Comparison of ENCODE assay signal across 11 cellular contexts in genomic region chr1:153669606-153670005, GRCh38. TPM values are rescaled to one million over a fixed set of nuclear protein-coding genes. Genes with fewer than 3 reads are reported as not detected.
A peak's percentile ranks its signal among the peaks of the same experiment; 100 is the strongest.
DNase-seq lines count a peak whose midpoint lies in the region; ATAC-seq and TF ChIP-seq lines count a peak whose summit lies in the region.
"Had no signal": no experiment of that assay in that cellular context is flagged by ENCODE, and none has a peak within 500 bp of the region (broad histone marks: within the 10 kb centered on the region; RNA-seq: fewer than 3 reads in every experiment).

No MANE protein-coding gene starts in this region.

- H3K9me3 Mint-ChIP-seq in glutamatergic neuron (ENCODE audit: unreplicated experiment), result peaks cover 8% of the 10 kb centered on the region

- no peak for TF ChIP-seq POLR2A in heart left ventricle (IDR thresholded peaks at IDR 0.05)
- TF ChIP-seq POLR2A in vagina (IDR thresholded peaks at IDR 0.05), result no peak

- no peak overlapping the region for H2BK12ac ChIP-seq in mesenchymal stem cell (ENCODE audit: low read length in 2 of 2)

- peaks cover 45% of the 10 kb centered on the region for H3K79me2 ChIP-seq in mammary epithelial cell (ENCODE audit: insufficient read depth, low read length)

- peak overlapping the region; percentile 49 to 93 (median 82) for H3K4me3 ChIP-seq in heart left ventricle
- H3K4me3 ChIP-seq in mammary epithelial cell (replicated peaks in 1 of 3; ENCODE audit: insufficient read depth in 1 of 3, low read depth in 2 of 3, low read length in 3 of 3), result peak overlapping the region; percentile 66 to 96 (median 82)
- H3K4me3 ChIP-seq in mesenchymal stem cell (ENCODE audit: insufficient read depth in 1 of 2, low read depth in 1 of 2, low read length in 2 of 2), result peak overlapping the region in 1 of 2 experiments; percentile 99
- peak overlapping the region; percentile 84 to 85 for H3K4me3 ChIP-seq in vagina

- H3K4me1 ChIP-seq in heart left ventricle (peaks cover 6 to 26% (median 14%) of the 10 kb centered on the region in 12 donors), mammary epithelial cell (ENCODE audit: insufficient read depth, low read length) (peaks cover 15% of the 10 kb centered on the region), mesenchymal stem cell (ENCODE audit: control insufficient read depth, insufficient read depth, low read depth, low read length) (peaks cover 4% of the 10 kb centered on the region), vagina (peaks cover 28% of the 10 kb centered on the region)

- H3K4me2 ChIP-seq in mammary epithelial cell (ENCODE audit: insufficient read depth, low read depth, low read length) (peak overlapping the region; percentile 90), mesenchymal stem cell (ENCODE audit: low read length, poor library complexity, severe bottlenecking) (peak overlapping the region; percentile 95)

- in situ Hi-C loops in mammary epithelial cell (cut with MboI; ENCODE audit: low sequenced_read_pairs in 2 of 2), result loop anchor here in 1 of 2 donors (5.0 kb wide), 1 partner anchor 308 kb away; the partner anchor contains the start of gene JTB

- H3K23ac ChIP-seq in mesenchymal stem cell (ENCODE audit: low read length in 2 of 2), result no peak overlapping the region

- H4K8ac ChIP-seq in mesenchymal stem cell (ENCODE audit: low read length), result no peak overlapping the region

- H3K9me3 ChIP-seq in heart left ventricle (no peaks in the 10 kb centered on the region), mammary epithelial cell (replicated peaks; ENCODE audit: insufficient read depth, low read length) (no peaks in the 10 kb centered on the region), mesenchymal stem cell (ENCODE audit: control insufficient read depth, low read length) (no peaks in the 10 kb centered on the region), vagina (no peaks in the 10 kb centered on the region)

- no peak overlapping the region for H3K27ac Mint-ChIP-seq in glutamatergic neuron (ENCODE audit: unreplicated experiment)
- H3K27ac Mint-ChIP-seq: activated naive CD8-positive, alpha-beta T cell had no signal

- no peak overlapping the region for H3K4ac ChIP-seq in mesenchymal stem cell (ENCODE audit: low read depth in 1 of 2, low read length in 2 of 2)

- H2AK5ac ChIP-seq in mesenchymal stem cell (ENCODE audit: low read length, severe bottlenecking), result no peak overlapping the region

- no peaks in the 10 kb centered on the region for H4K20me1 ChIP-seq in mammary epithelial cell (ENCODE audit: insufficient read depth, low read length)

- no peak for TF ChIP-seq CTCF in heart left ventricle (IDR thresholded peaks at IDR 0.05)
- no peak for TF ChIP-seq CTCF in mammary epithelial cell (conservative IDR thresholded peaks at IDR 0.05 in 1 of 2, IDR thresholded peaks at IDR 0.05 in 1 of 2; ENCODE audit: extremely low read depth in 1 of 2, insufficient read depth in 1 of 2, low read depth in 1 of 2, low read length in 2 of 2)
- no peak for TF ChIP-seq CTCF in vagina (IDR thresholded peaks at IDR 0.05)
- no peak for TF ChIP-seq CTCF in glutamatergic neuron (IDR thresholded peaks at IDR 0.05; ENCODE audit: partially characterized antibody, unreplicated experiment)

- H2BK5ac ChIP-seq in mesenchymal stem cell (ENCODE audit: low read depth, low read length, poor library complexity, severe bottlenecking), result no peak overlapping the region

- dilution Hi-C loops in mammary epithelial cell (cut with HindIII; ENCODE audit: low sequenced_read_pairs), result no loop called here

- H3K27me3 ChIP-seq in heart left ventricle (no peaks in the 10 kb centered on the region), mammary epithelial cell (ENCODE audit: insufficient read depth, low read length) (no peaks in the 10 kb centered on the region), mesenchymal stem cell (ENCODE audit: control insufficient read depth in 1 of 2, insufficient read depth in 1 of 2, low read length in 2 of 2) (no peaks in the 10 kb centered on the region), vagina (no peaks in the 10 kb centered on the region)

- peaks cover 12% of the 10 kb centered on the region for H3K79me1 ChIP-seq in mesenchymal stem cell (replicated peaks; ENCODE audit: low read length, poor library complexity, severe bottlenecking)

- ATAC-seq in heart left ventricle (no peak), left ventricle myocardium superior (no peak)

- 74 to 79% (median 75%) methylated on average over 6 of the region's 6 CpGs for WGBS in heart left ventricle, 4 donors
- whole genome bisulfite sequencing in mammary epithelial cell (ENCODE audit: low coverage, missing lambda C conversion rate), result 48% methylated on average over 6 of the region's 6 CpGs
- 89% methylated on average over 6 of the region's 6 CpGs for WGBS in mesenchymal stem cell

- intact Hi-C loops in heart left ventricle (cut with DNase I) (loop anchor here in 9 of 10 donors (2.0 to 10.0 kb wide), 10 partner anchors 37 to 318 kb away; partner anchors contain the start of genes CHTOP (in 4 of the 9), RAB13 (in 3 of the 9), GATAD2B (in 1 of the 9) and S100A1 (in 1 of the 9)), left ventricle myocardium superior (cut with micrococcal nuclease) (no loop called here), mammary epithelial cell (cut with micrococcal nuclease) (loop anchor here (2.0 to 10.0 kb wide), 4 partner anchors 43 to 655 kb away; partner anchors contain the start of genes AQP10, ATP8B2 and S100A13), vagina (cut with DNase I) (loop anchor here (10.0 kb wide), 1 partner anchor 285 kb away; the partner anchor contains the start of gene CRTC2)

- DNase-seq in heart left ventricle (no peak), left ventricle myocardium superior (no peak), mammary epithelial cell (no peak), mesenchymal stem cell (no peak), vagina (ENCODE audit: extremely low spot score in 2 of 2) (no peak), GM19238 (ENCODE audit: insufficient read length, low spot score) (no peak), HT-29 (ENCODE audit: low spot score) (no peak), glutamatergic neuron (no peak)
- DNase-seq: AML-193 had no signal

- CTCF ChIA-PET in mammary epithelial cell (lab: Charles Lee; ENCODE audit: low non-redundant PET), result no interaction called here

- no peak overlapping the region for H2AFZ ChIP-seq in mammary epithelial cell (ENCODE audit: low read depth, low read length)
- no peak overlapping the region for H2AFZ ChIP-seq in mesenchymal stem cell (ENCODE audit: low read depth, low read length)

- H3K9ac ChIP-seq in mammary epithelial cell (ENCODE audit: insufficient read depth, low read length), result peak overlapping the region; percentile 90
- H3K9ac ChIP-seq in mesenchymal stem cell (ENCODE audit: low read length), result peak overlapping the region; percentile 94

- H2BK15ac ChIP-seq in mesenchymal stem cell (ENCODE audit: low read depth, poor library complexity, severe bottlenecking), result no peak overlapping the region

- no peak overlapping the region for H3K18ac ChIP-seq in mesenchymal stem cell (ENCODE audit: low read depth in 1 of 2, low read length in 2 of 2)

- H3K36me3 Mint-ChIP-seq in glutamatergic neuron (ENCODE audit: unreplicated experiment), result no peaks in the 10 kb centered on the region

- peaks cover 2% of the 10 kb centered on the region for H3K27me3 Mint-ChIP-seq in glutamatergic neuron (ENCODE audit: unreplicated experiment)
- H3K27me3 Mint-ChIP-seq: activated naive CD8-positive, alpha-beta T cell had no signal

- H3K36me3 ChIP-seq in heart left ventricle, result peaks cover 5 to 52% (median 49%) of the 10 kb centered on the region in 9 donors
- peaks cover 23% of the 10 kb centered on the region for H3K36me3 ChIP-seq in mammary epithelial cell (ENCODE audit: insufficient read depth, low read length)
- H3K36me3 ChIP-seq in mesenchymal stem cell (ENCODE audit: control insufficient read depth in 1 of 2, insufficient read depth in 2 of 2, low read depth in 1 of 2, low read length in 2 of 2), result peaks cover 30 to 53% of the 10 kb centered on the region in 2 experiments
- H3K36me3 ChIP-seq in vagina, result peaks cover 6 to 48% of the 10 kb centered on the region in 2 donors

- H3K4me1 Mint-ChIP-seq in glutamatergic neuron (ENCODE audit: low read depth, unreplicated experiment), result peaks cover 4% of the 10 kb centered on the region

- no TSS peak for BruUV-seq in mammary epithelial cell (replicated peaks; lab: Mats Ljungman, UMichigan)

- no peak overlapping the region for H4K91ac ChIP-seq in mesenchymal stem cell (ENCODE audit: low read length)

- H2BK120ac ChIP-seq in mesenchymal stem cell (ENCODE audit: low read depth, low read length), result no peak overlapping the region

- H3K27ac ChIP-seq in heart left ventricle, result no peak overlapping the region
- H3K27ac ChIP-seq in mammary epithelial cell (ENCODE audit: insufficient read depth, low read depth, low read length), result peak overlapping the region; percentile 81
- no peak overlapping the region for H3K27ac ChIP-seq in mesenchymal stem cell (ENCODE audit: low read length, poor library complexity, severe bottlenecking)
- peak overlapping the region; percentile 86 for H3K27ac ChIP-seq in vagina

- H3K4me3 Mint-ChIP-seq in glutamatergic neuron (ENCODE audit: unreplicated experiment), result no peak overlapping the region
- H3K4me3 Mint-ChIP-seq: activated naive CD8-positive, alpha-beta T cell had no signal

- H3K14ac ChIP-seq in mesenchymal stem cell (ENCODE audit: low read length in 2 of 2), result no peak overlapping the region

RNA-seq across cellular contexts. Expression of gene ILF2, which starts 1.2 kb away (rescaled TPM):
- total RNA-seq in heart left ventricle (10 to 100 TPM; 65.0 to 92.3 (median 74.2) TPM), left ventricle myocardium superior (56.9 TPM), mammary epithelial cell (100 to 1,000 TPM; 151 to 158 TPM), vagina (85.4 TPM), glutamatergic neuron (ENCODE audit: unreplicated experiment) (221 TPM)
- polyA plus RNA-seq in heart left ventricle (100 to 1,000 TPM in 1 of 2 donors, 10 to 100 TPM in 1; 22.1 to 163 TPM), mammary epithelial cell (254 TPM)
- polyA minus RNA-seq in mammary epithelial cell, result 201 TPM
- polyA plus RNA-seq in mesenchymal stem cell (2013, experiment 1 of 2), result 125 TPM
- 126 TPM for polyA plus RNA-seq in mesenchymal stem cell (2013, experiment 2 of 2)
- 144 and 159 TPM in 2 replicates for total RNA-seq in HT-29 (2014; rRNA removed; shearing (Covaris generic))

RNA-seq across cellular contexts. Expression of gene NPR1, which starts 8.9 kb away (rescaled TPM):
- total RNA-seq in heart left ventricle (10 to 100 TPM in 6 of 9 donors, 1 to 10 TPM in 3; 7.1 to 26.9 (median 12.0) TPM), left ventricle myocardium superior (10.5 TPM), mammary epithelial cell (under 1 TPM in 1 of 2 donors, not detected in 1; 0.17 TPM), vagina (45.9 TPM), glutamatergic neuron (ENCODE audit: unreplicated experiment) (not detected)
- polyA plus RNA-seq in heart left ventricle (10 to 100 TPM; 12.2 to 26.6 TPM), mammary epithelial cell (0.05 TPM)
- polyA minus RNA-seq in mammary epithelial cell, result not detected
- 0.04 TPM for polyA plus RNA-seq in mesenchymal stem cell (2013, experiment 1 of 2)
- polyA plus RNA-seq in mesenchymal stem cell (2013, experiment 2 of 2), result 0.07 TPM
- not detected in 2 replicates for total RNA-seq in HT-29 (2014; rRNA removed; shearing (Covaris generic))
- total RNA-seq: T-helper 2 cell treated with Interferon-gamma antibody and Interleukin-4, amounts not matched to agents 100 ng/mL and 5 ng/mL, for 36 hours had no signal

RNA-seq across cellular contexts. Expression of gene SNAPIN, which starts 11.1 kb away (rescaled TPM):
- total RNA-seq in heart left ventricle, result 10 to 100 TPM; 53.7 to 88.7 (median 70.8) TPM
- polyA plus RNA-seq in heart left ventricle, result 10 to 100 TPM; 57.7 to 58.9 TPM
- 60.1 TPM for total RNA-seq in left ventricle myocardium superior
- 10 to 100 TPM; 33.1 to 39.8 TPM for total RNA-seq in mammary epithelial cell
- polyA plus RNA-seq in mammary epithelial cell, result 40.7 TPM
- polyA minus RNA-seq in mammary epithelial cell, result 18.8 TPM
- 48.6 TPM for polyA plus RNA-seq in mesenchymal stem cell (2013, experiment 1 of 2)
- 47.9 TPM for polyA plus RNA-seq in mesenchymal stem cell (2013, experiment 2 of 2)
- total RNA-seq in vagina, result 43.2 TPM
- 45.5 and 46.0 TPM in 2 replicates for total RNA-seq in HT-29 (2014; rRNA removed; shearing (Covaris generic))
- total RNA-seq in glutamatergic neuron (ENCODE audit: unreplicated experiment), result 30.8 TPM

RNA-seq across cellular contexts. Expression of gene CHTOP, which starts 35.7 kb away (rescaled TPM):
- total RNA-seq in heart left ventricle, result 10 to 100 TPM; 48.4 to 92.0 (median 67.7) TPM
- polyA plus RNA-seq in heart left ventricle, result 10 to 100 TPM; 72.9 to 73.4 TPM
- 73.3 TPM for total RNA-seq in left ventricle myocardium superior
- 10 to 100 TPM; 36.0 to 64.5 TPM for total RNA-seq in mammary epithelial cell
- polyA plus RNA-seq in mammary epithelial cell, result 52.0 TPM
- 45.8 TPM for polyA minus RNA-seq in mammary epithelial cell
- 33.6 TPM for polyA plus RNA-seq in mesenchymal stem cell (2013, experiment 1 of 2)
- 34.1 TPM for polyA plus RNA-seq in mesenchymal stem cell (2013, experiment 2 of 2)
- 67.3 TPM for total RNA-seq in vagina
- 63.7 and 69.4 TPM in 2 replicates for total RNA-seq in HT-29 (2014; rRNA removed; shearing (Covaris generic))
- 84.7 TPM for total RNA-seq in glutamatergic neuron (ENCODE audit: unreplicated experiment)

RNA-seq across cellular contexts. Expression of gene S100A1, which starts 41.4 kb away (rescaled TPM):
- total RNA-seq in heart left ventricle (1,000 to 10,000 TPM; 1,023 to 2,291 (median 2,114) TPM), left ventricle myocardium superior (2,048 TPM), mammary epithelial cell (not detected), vagina (not detected), glutamatergic neuron (ENCODE audit: unreplicated experiment) (35.4 TPM)
- polyA plus RNA-seq in heart left ventricle (1,000 to 10,000 TPM in 1 of 2 donors, 100 to 1,000 TPM in 1; 752 to 3,565 TPM), mammary epithelial cell (0.53 TPM)
- not detected for polyA minus RNA-seq in mammary epithelial cell
- polyA plus RNA-seq in mesenchymal stem cell (2013, experiment 1 of 2), result 0.29 TPM
- polyA plus RNA-seq in mesenchymal stem cell (2013, experiment 2 of 2), result 0.25 TPM
- 0.15 TPM in 1 of 2 replicates, not detected in the other for total RNA-seq in HT-29 (2014; rRNA removed; shearing (Covaris generic))
- total RNA-seq: T-helper 2 cell treated with Interferon-gamma antibody and Interleukin-4, amounts not matched to agents 100 ng/mL and 5 ng/mL, for 36 hours had no signal

Comparison
In these comparisons a context has a peak if more than half of its experiments do, and no peak if none do; other contexts are left out.
1. H3K27ac ChIP-seq: peak in mammary epithelial cell (single experiment) and vagina (single experiment); none in heart left ventricle (0 of 12) and mesenchymal stem cell (single experiment).